In the genomic region with DNA sequence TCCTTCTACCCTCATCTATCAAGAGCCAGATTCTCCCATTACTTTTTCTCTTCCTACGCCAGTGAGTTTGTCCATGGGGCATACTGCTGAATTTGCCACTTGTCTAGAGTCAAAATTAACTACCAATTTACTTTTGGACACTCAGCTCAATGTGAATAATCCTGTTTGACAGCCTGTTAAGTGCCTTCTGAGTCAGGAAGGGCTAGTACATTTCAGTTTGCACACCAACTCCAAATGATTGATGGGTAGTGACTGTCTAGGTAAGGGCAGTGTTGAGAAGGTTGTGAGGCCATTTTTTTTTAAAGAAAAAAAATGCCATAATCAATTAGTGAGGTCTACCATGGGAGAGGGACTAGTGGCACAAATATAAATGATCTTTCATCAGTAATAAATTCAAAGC, we compare ENCODE assay signal across 28 cellular contexts.
"Had no signal": no experiment of that assay in that cellular context is flagged by ENCODE, and none has a peak within 500 bp of the region (broad histone marks: within the 10 kb centered on the region; RNA-seq: fewer than 3 reads in every experiment).

No MANE protein-coding gene starts in this region.

- H3K9me3 ChIP-seq: ascending aorta, MG63, SJCRH30 had no signal

- H3K27me3 ChIP-seq: ascending aorta, MG63, SJCRH30 had no signal

- H3K4me3 ChIP-seq: ascending aorta, coronary artery, MG63, SJCRH30, SK-N-MC had no signal

- H3K27ac ChIP-seq: ascending aorta, coronary artery, SJCRH30, SK-N-MC had no signal

- H3K4me1 ChIP-seq: ascending aorta, SJCRH30 had no signal

- DNase-seq: activated CD4-positive, alpha-beta T cell treated with anti-CD3 and anti-CD28 coated beads, Interleukin-2, amount 10 ng/mL, durations not matched to agents 7 days and 5 days; activated CD4-positive, alpha-beta T cell treated with anti-CD3 and anti-CD28 coated beads, Interleukin-2, amount 50 U/mL, for 48 hours; activated CD8-positive, alpha-beta T cell treated with anti-CD3 and anti-CD28 coated beads, Interleukin-2, amount 10 ng/mL, durations not matched to agents 7 days and 5 days; activated gamma-delta T cell; activated naive CD4-positive, alpha-beta T cell treated with Interleukin-2 at 50 U/mL for 16 hours; activated naive CD8-positive, alpha-beta T cell treated with anti-CD3 and anti-CD28 coated beads, Interleukin-2, amount 10 ng/mL, durations not matched to agents 7 days and 5 days; activated T-cell treated with anti-CD3 and anti-CD28 coated beads, Interleukin-2, amount 50 U/mL, for 24 hours; amygdala; Karpas-422; KBM-7; MG63; NCI-H1048; NCI-H1105 treated with DMSO at 0.1 percent for 48 hours; NCI-H146; NCI-H187; NCI-H2029 treated with DMSO at 0.1 percent for 48 hours; NCI-H2107; NCI-H226; NCI-H524; NCI-H69; NCI-H82; OCI-M1; SHP77; SJCRH30; T1000 had no signal

- H3K36me3 ChIP-seq: ascending aorta, MG63, SJCRH30 had no signal
